In the genomic region with DNA sequence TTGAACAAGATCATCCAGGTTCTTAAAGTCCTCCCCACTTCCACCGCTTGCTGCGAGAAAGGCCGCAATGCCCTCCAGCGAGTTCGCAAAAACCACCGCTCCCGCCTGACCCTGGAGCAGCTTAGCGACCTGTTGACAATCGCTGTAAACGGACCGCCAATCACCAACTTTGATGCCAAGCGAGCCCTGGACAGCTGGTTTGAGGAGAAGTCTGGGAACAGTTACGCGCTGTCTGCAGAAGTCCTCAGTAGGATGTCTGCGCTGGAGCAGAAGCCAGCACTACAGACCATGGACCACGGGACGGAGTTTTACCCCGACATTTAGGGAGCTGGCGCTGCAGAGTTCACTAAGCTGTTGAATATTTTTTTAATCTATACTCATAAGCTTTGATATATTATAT, we compare ENCODE assay signal across 36 cellular contexts. TPM values are rescaled to one million over a fixed set of nuclear protein-coding genes. Genes with fewer than 3 reads are reported as not detected.
"Had no signal": no experiment of that assay in that cellular context is flagged by ENCODE, and none has a peak within 500 bp of the region (broad histone marks: within the 10 kb centered on the region; RNA-seq: fewer than 3 reads in every experiment).

No MANE protein-coding gene starts in this region.

- H3K36me3 ChIP-seq: brain microvascular endothelial cell had no signal

- H3K9me3 ChIP-seq: adrenal gland, body of pancreas, breast epithelium had no signal

- H3K4me3 ChIP-seq: adrenal gland, body of pancreas, breast epithelium had no signal

- H3K4me1 Mint-ChIP-seq: activated CD4-positive, alpha-beta memory T cell treated with anti-CD3 and anti-CD28 coated beads, Interleukin-2, amount 10 ng/mL, durations not matched to agents 7 days and 5 days; activated CD4-positive, alpha-beta T cell treated with anti-CD3 and anti-CD28 coated beads for 36 hours; activated CD4-positive, alpha-beta T cell treated with anti-CD3 and anti-CD28 coated beads, Interleukin-2, amount 10 ng/mL, durations not matched to agents 7 days and 5 days; activated naive CD8-positive, alpha-beta T cell treated with anti-CD3 and anti-CD28 coated beads for 36 hours; activated T-helper 17 cell treated with anti-CD3 and anti-CD28 coated beads, Interleukin-2, amount 50 U/mL, for 72 hours; T-cell; WTC11 had no signal

- H3K27ac Mint-ChIP-seq: activated CD4-positive, alpha-beta memory T cell treated with anti-CD3 and anti-CD28 coated beads, Interleukin-2, amount 10 ng/mL, durations not matched to agents 7 days and 5 days; activated CD4-positive, alpha-beta T cell treated with anti-CD3 and anti-CD28 coated beads for 36 hours; activated CD4-positive, alpha-beta T cell treated with anti-CD3 and anti-CD28 coated beads, Interleukin-2, amount 10 ng/mL, durations not matched to agents 7 days and 5 days; activated CD8-positive, alpha-beta memory T cell treated with anti-CD3 and anti-CD28 coated beads, Interleukin-2, amount 10 ng/mL, durations not matched to agents 7 days and 5 days; activated CD8-positive, alpha-beta T cell treated with anti-CD3 and anti-CD28 coated beads, Interleukin-2, amount 10 ng/mL, durations not matched to agents 7 days and 5 days; activated naive CD4-positive, alpha-beta T cell treated with anti-CD3 and anti-CD28 coated beads for 36 hours; activated naive CD4-positive, alpha-beta T cell treated with anti-CD3 and anti-CD28 coated beads, Interleukin-2, amount 50 U/mL, for 72 hours; activated naive CD8-positive, alpha-beta T cell treated with anti-CD3 and anti-CD28 coated beads for 36 hours; activated T-cell treated with anti-CD3 and anti-CD28 coated beads, Interleukin-2, amount 50 U/mL, for 72 hours; activated T-helper 1 cell treated with anti-CD3 and anti-CD28 coated beads, Interleukin-12 subunit alpha, Interleukin-12 subunit beta, Interleukin-2, Interleukin-4 antibody, amounts not matched to agents 30 ng/mL and 10 ng/mL and 1 ng/mL, durations not matched to agents 14 hours and 24 hours and 36 hours; activated T-helper 17 cell treated with anti-CD3 and anti-CD28 coated beads, Interleukin-2, amount 50 U/mL, for 72 hours; T-cell; T-helper 17 cell; WTC11 had no signal

- H3K27me3 ChIP-seq: adrenal gland, body of pancreas, brain microvascular endothelial cell, breast epithelium had no signal

- H3K9me3 Mint-ChIP-seq: activated CD4-positive, alpha-beta memory T cell treated with anti-CD3 and anti-CD28 coated beads, Interleukin-2, amount 10 ng/mL, durations not matched to agents 7 days and 5 days; activated CD4-positive, alpha-beta T cell treated with anti-CD3 and anti-CD28 coated beads, Interleukin-2, amount 10 ng/mL, durations not matched to agents 7 days and 5 days; activated naive CD4-positive, alpha-beta T cell treated with anti-CD3 and anti-CD28 coated beads for 36 hours; activated naive CD4-positive, alpha-beta T cell treated with anti-CD3 and anti-CD28 coated beads, Interleukin-2, amount 50 U/mL, for 72 hours; activated naive CD8-positive, alpha-beta T cell treated with anti-CD3 and anti-CD28 coated beads for 36 hours; activated T-cell treated with anti-CD3 and anti-CD28 coated beads, Interleukin-2, amount 50 U/mL, for 4 hours; activated T-cell treated with anti-CD3 and anti-CD28 coated beads, Interleukin-2, amount 50 U/mL, for 72 hours; activated T-helper 1 cell treated with anti-CD3 and anti-CD28 coated beads, Interleukin-12 subunit alpha, Interleukin-12 subunit beta, Interleukin-2, Interleukin-4 antibody, amounts not matched to agents 30 ng/mL and 10 ng/mL and 1 ng/mL, durations not matched to agents 14 hours and 24 hours and 36 hours; activated T-helper 17 cell treated with anti-CD3 and anti-CD28 coated beads, Interleukin-2, amount 50 U/mL, for 72 hours; T-cell; WTC11 had no signal

- H3K27me3 Mint-ChIP-seq: activated CD4-positive, alpha-beta memory T cell treated with anti-CD3 and anti-CD28 coated beads, Interleukin-2, amount 10 ng/mL, durations not matched to agents 7 days and 5 days; activated CD4-positive, alpha-beta T cell treated with anti-CD3 and anti-CD28 coated beads for 36 hours; activated CD4-positive, alpha-beta T cell treated with anti-CD3 and anti-CD28 coated beads, Interleukin-2, amount 10 ng/mL, durations not matched to agents 7 days and 5 days; activated CD8-positive, alpha-beta memory T cell treated with anti-CD3 and anti-CD28 coated beads, Interleukin-2, amount 10 ng/mL, durations not matched to agents 7 days and 5 days; activated naive CD8-positive, alpha-beta T cell treated with anti-CD3 and anti-CD28 coated beads for 36 hours; activated T-helper 17 cell treated with anti-CD3 and anti-CD28 coated beads, Interleukin-2, amount 50 U/mL, for 72 hours; T-cell; T-helper 17 cell had no signal

- H3K4me1 ChIP-seq: adrenal gland, body of pancreas, breast epithelium had no signal

- DNase-seq: activated CD4-positive, alpha-beta memory T cell treated with anti-CD3 and anti-CD28 coated beads, Interleukin-2, amount 10 ng/mL, durations not matched to agents 7 days and 5 days; activated CD4-positive, alpha-beta T cell treated with anti-CD3 and anti-CD28 coated beads for 1 hour; activated CD4-positive, alpha-beta T cell treated with anti-CD3 and anti-CD28 coated beads for 36 hours; activated CD4-positive, alpha-beta T cell treated with anti-CD3 and anti-CD28 coated beads for 48 hours; activated CD4-positive, alpha-beta T cell treated with anti-CD3 and anti-CD28 coated beads, Interleukin-2, amount 10 ng/mL, durations not matched to agents 7 days and 5 days; activated CD4-positive, alpha-beta T cell treated with anti-CD3 and anti-CD28 coated beads, Interleukin-2, amount 50 U/mL, for 48 hours; activated CD4-positive, CD25-positive, alpha-beta regulatory T cell; activated CD8-positive, alpha-beta memory T cell treated with anti-CD3 and anti-CD28 coated beads for 24 hours; activated CD8-positive, alpha-beta memory T cell treated with anti-CD3 and anti-CD28 coated beads, Interleukin-2, amount 10 ng/mL, durations not matched to agents 7 days and 5 days; activated CD8-positive, alpha-beta T cell treated with anti-CD3 and anti-CD28 coated beads, Interleukin-2, amount 10 ng/mL, durations not matched to agents 7 days and 5 days; activated gamma-delta T cell treated with Interleukin-2 at 50 U/mL for 16 hours; activated naive CD4-positive, alpha-beta T cell; activated naive CD4-positive, alpha-beta T cell treated with anti-CD3 and anti-CD28 coated beads for 36 hours; activated naive CD4-positive, alpha-beta T cell treated with anti-CD3 and anti-CD28 coated beads, Interleukin-2, amount 50 U/mL, for 16 hours; activated naive CD8-positive, alpha-beta T cell treated with anti-CD3 and anti-CD28 coated beads for 36 hours; activated T-cell treated with anti-CD3 and anti-CD28 coated beads for 4 hours; activated T-cell treated with anti-CD3 and anti-CD28 coated beads, Interleukin-2, amount 50 U/mL, for 1 hour; activated T-cell treated with anti-CD3 and anti-CD28 coated beads, Interleukin-2, amount 50 U/mL, for 4 hours; activated T-cell treated with anti-CD3 and anti-CD28 coated beads, Interleukin-2, amount 50 U/mL, for 72 hours; adrenal gland; amniotic stem cell; aorta; body of pancreas; brain microvascular endothelial cell; central memory CD4-positive, alpha-beta T cell; T-cell; T-helper 17 cell; T1000; WERI-Rb-1 had no signal

- H3K36me3 Mint-ChIP-seq: activated CD8-positive, alpha-beta memory T cell treated with anti-CD3 and anti-CD28 coated beads, Interleukin-2, amount 10 ng/mL, durations not matched to agents 7 days and 5 days had no signal

- H3K27ac ChIP-seq: adrenal gland, body of pancreas, brain microvascular endothelial cell, breast epithelium, WERI-Rb-1 had no signal

- H3K4me3 Mint-ChIP-seq: activated CD4-positive, alpha-beta memory T cell treated with anti-CD3 and anti-CD28 coated beads, Interleukin-2, amount 10 ng/mL, durations not matched to agents 7 days and 5 days; activated CD4-positive, alpha-beta T cell treated with anti-CD3 and anti-CD28 coated beads for 36 hours; activated CD4-positive, alpha-beta T cell treated with anti-CD3 and anti-CD28 coated beads, Interleukin-2, amount 10 ng/mL, durations not matched to agents 7 days and 5 days; activated CD8-positive, alpha-beta memory T cell treated with anti-CD3 and anti-CD28 coated beads, Interleukin-2, amount 10 ng/mL, durations not matched to agents 7 days and 5 days; activated CD8-positive, alpha-beta T cell treated with anti-CD3 and anti-CD28 coated beads, Interleukin-2, amount 10 ng/mL, durations not matched to agents 7 days and 5 days; activated naive CD4-positive, alpha-beta T cell treated with anti-CD3 and anti-CD28 coated beads for 36 hours; activated naive CD8-positive, alpha-beta T cell treated with anti-CD3 and anti-CD28 coated beads for 36 hours; activated T-cell treated with anti-CD3 and anti-CD28 coated beads, Interleukin-2, amount 50 U/mL, for 4 hours; activated T-cell treated with anti-CD3 and anti-CD28 coated beads, Interleukin-2, amount 50 U/mL, for 72 hours; activated T-helper 1 cell treated with anti-CD3 and anti-CD28 coated beads, Interleukin-12 subunit alpha, Interleukin-12 subunit beta, Interleukin-2, Interleukin-4 antibody, amounts not matched to agents 30 ng/mL and 10 ng/mL and 1 ng/mL, durations not matched to agents 14 hours and 24 hours and 36 hours; activated T-helper 17 cell treated with anti-CD3 and anti-CD28 coated beads, Interleukin-2, amount 50 U/mL, for 72 hours; T-cell; T-helper 17 cell; WTC11 had no signal

RNA-seq across cellular contexts. Expression of a gene that starts 58.3 kb away (rescaled TPM):
- total RNA-seq: activated CD4-positive, alpha-beta memory T cell treated with anti-CD3 and anti-CD28 coated beads, Interleukin-2, amount 10 ng/mL, durations not matched to agents 7 days and 5 days; activated CD4-positive, alpha-beta T cell treated with anti-CD3 and anti-CD28 coated beads for 36 hours; activated CD4-positive, alpha-beta T cell treated with anti-CD3 and anti-CD28 coated beads, Interleukin-2, amount 10 ng/mL, durations not matched to agents 7 days and 5 days; activated CD8-positive, alpha-beta memory T cell treated with anti-CD3 and anti-CD28 coated beads, Interleukin-2, amount 10 ng/mL, durations not matched to agents 7 days and 5 days; activated CD8-positive, alpha-beta T cell treated with anti-CD3 and anti-CD28 coated beads, Interleukin-2, amount 10 ng/mL, durations not matched to agents 7 days and 5 days; activated naive CD4-positive, alpha-beta T cell treated with anti-CD3 and anti-CD28 coated beads for 36 hours; activated naive CD4-positive, alpha-beta T cell treated with anti-CD3 and anti-CD28 coated beads, Interleukin-2, amount 50 U/mL, for 72 hours; activated naive CD8-positive, alpha-beta T cell treated with anti-CD3 and anti-CD28 coated beads for 36 hours; activated T-cell treated with anti-CD3 and anti-CD28 coated beads, Interleukin-2, amount 50 U/mL, for 72 hours; activated T-helper 1 cell treated with anti-CD3 and anti-CD28 coated beads, Interleukin-12 subunit alpha, Interleukin-12 subunit beta, Interleukin-2, Interleukin-4 antibody, amounts not matched to agents 30 ng/mL and 10 ng/mL and 1 ng/mL, durations not matched to agents 14 hours and 24 hours and 36 hours; activated T-helper 17 cell treated with anti-CD3 and anti-CD28 coated beads, Interleukin-2, amount 50 U/mL, for 72 hours; T-helper 1 cell treated with Interleukin-12 subunit alpha and Interleukin-12 subunit beta and Interleukin-4 antibody, amounts not matched to agents 30 ng/mL and 1 ng/mL, for 36 hours; T-helper 2 cell treated with Interferon-gamma antibody and Interleukin-4, amounts not matched to agents 100 ng/mL and 5 ng/mL, for 36 hours had no signal
